In genomic region chr14:96037891-96038557, GRCh38 we compare ENCODE assay signal across 8 cellular contexts. TPM values are rescaled to one million over a fixed set of nuclear protein-coding genes. Genes with fewer than 3 reads are reported as not detected.
DNase-seq lines count a peak whose midpoint lies in the region; ATAC-seq, FAIRE-seq and TF ChIP-seq lines count a peak whose summit lies in the region.

No MANE protein-coding gene starts in this region.

- H3K27me3 ChIP-seq in astrocyte (ENCODE audit: insufficient read depth, low read length) (no peaks in the 10 kb centered on the region), left lung (peaks cover 0 to 48% of the 10 kb centered on the region in 2 donors), aorta (ENCODE audit: control insufficient read depth in 1 of 2, insufficient read depth in 2 of 2, low read length in 1 of 2) (no peaks in the 10 kb centered on the region)

- no peak for TF ChIP-seq CTCF in astrocyte (IDR thresholded peaks at IDR 0.05; ENCODE audit: insufficient read depth, low read depth, low read length)
- no peak for TF ChIP-seq CTCF in left lung (IDR thresholded peaks at IDR 0.05)

- no peak overlapping the region for H2AFZ ChIP-seq in astrocyte (ENCODE audit: low read depth, low read length)

- H3K36me3 Mint-ChIP-seq in activated naive CD4-positive, alpha-beta T cell treated with anti-CD3 and anti-CD28 coated beads, Interleukin-2, amount 10 ng/mL, durations not matched to agents 7 days and 5 days = no peaks in the 10 kb centered on the region
- peaks cover 2% of the 10 kb centered on the region for H3K36me3 Mint-ChIP-seq in astrocyte (ENCODE audit: low read depth, unreplicated experiment)

- 8 to 13% methylated on average over 7 of the region's 7 CpGs for WGBS in aorta, 2 donors

- intact Hi-C loops in left lung (cut with DNase I) (no loop called here), aorta (cut with DNase I) (loop anchor here in 1 of 2 donors (2.0 kb wide), 1 partner anchor 15 kb away; no protein-coding TSS in a partner anchor)

- H3K4me3 ChIP-seq in astrocyte (ENCODE audit: insufficient read depth, low read depth, low read length) = peak overlapping the region; percentile 66
- H3K4me3 ChIP-seq in left lung = no peak overlapping the region
- no peak overlapping the region for H3K4me3 ChIP-seq in aorta (ENCODE audit: low read length in 2 of 2)

- H3K4me1 Mint-ChIP-seq in activated naive CD4-positive, alpha-beta T cell treated with anti-CD3 and anti-CD28 coated beads, Interleukin-2, amount 10 ng/mL, durations not matched to agents 7 days and 5 days = peaks cover 17% of the 10 kb centered on the region
- H3K4me1 Mint-ChIP-seq in astrocyte (ENCODE audit: low read depth, unreplicated experiment) = peaks cover 2% of the 10 kb centered on the region

- H3K27ac ChIP-seq in astrocyte (ENCODE audit: low read depth, low read length) (no peak overlapping the region), left lung (no peak overlapping the region), aorta (ENCODE audit: low read depth in 1 of 2, low read length in 2 of 2) (peak overlapping the region in 1 of 2 donors; percentile 25)

- H3K4me2 ChIP-seq in astrocyte (ENCODE audit: low read length) = peak overlapping the region; percentile 86

- H3K36me3 ChIP-seq in astrocyte (ENCODE audit: insufficient read depth, low read length) (no peaks in the 10 kb centered on the region), left lung (no peaks in the 10 kb centered on the region), aorta (ENCODE audit: control insufficient read depth in 1 of 2, insufficient read depth in 2 of 2, low read length in 1 of 2) (no peaks in the 10 kb centered on the region)

- ATAC-seq in left lung (peak; percentile 71), aorta (ENCODE audit: low FRiP score) (peak; percentile 73), GM19397 (IDR thresholded peaks at IDR 0.05; ENCODE audit: unreplicated experiment) (no peak)

- no peak for FAIRE-seq in astrocyte (lab: Jason Lieb, UNC)

- H3K4me1 ChIP-seq in astrocyte (ENCODE audit: insufficient read depth, low read length) = peaks cover 18% of the 10 kb centered on the region
- peaks cover 11 to 16% of the 10 kb centered on the region in 2 donors for H3K4me1 ChIP-seq in left lung
- peaks cover 0 to 4% of the 10 kb centered on the region in 2 donors for H3K4me1 ChIP-seq in aorta (ENCODE audit: control insufficient read depth in 1 of 2, insufficient read depth in 2 of 2, low read length in 2 of 2)

- H3K27me3 Mint-ChIP-seq in activated naive CD4-positive, alpha-beta T cell treated with anti-CD3 and anti-CD28 coated beads, Interleukin-2, amount 10 ng/mL, durations not matched to agents 7 days and 5 days = peaks cover 36% of the 10 kb centered on the region
- peaks cover 45% of the 10 kb centered on the region for H3K27me3 Mint-ChIP-seq in astrocyte (ENCODE audit: low read depth, unreplicated experiment)

- H3K9me3 Mint-ChIP-seq in activated naive CD4-positive, alpha-beta T cell treated with anti-CD3 and anti-CD28 coated beads, Interleukin-2, amount 10 ng/mL, durations not matched to agents 7 days and 5 days = no peaks in the 10 kb centered on the region
- peaks cover 2% of the 10 kb centered on the region for H3K9me3 Mint-ChIP-seq in astrocyte (ENCODE audit: unreplicated experiment)

- H3K79me2 ChIP-seq in astrocyte (ENCODE audit: insufficient read depth, low read length) = peaks cover 38% of the 10 kb centered on the region

- CTCF ChIA-PET in activated naive CD4-positive, alpha-beta T cell treated with anti-CD3 and anti-CD28 coated beads, Interleukin-2, amount 10 ng/mL, durations not matched to agents 7 days and 5 days (lab: Charles Lee) = no interaction called here

- DNase-seq in activated naive CD4-positive, alpha-beta T cell treated with anti-CD3 and anti-CD28 coated beads, Interleukin-2, amount 10 ng/mL, durations not matched to agents 7 days and 5 days = no peak
- DNase-seq in activated naive CD4-positive, alpha-beta T cell treated with Interleukin-2 at 50 U/mL for 16 hours = no peak
- DNase-seq in astrocyte (ENCODE audit: low read depth) (no peak), left lung (peak in 1 of 2 donors; percentile 74), aorta (peak; percentile 88 to 89), NCI-H1105 treated with DMSO at 0.1 percent for 48 hours (lab: John Stamatoyannopoulos, UW) (no peak)
- no peak for DNase-seq in stimulated activated CD4-positive, alpha-beta T cell treated with anti-CD3 and anti-CD28 coated beads, Interleukin-15, amount 100 ng/mL, for 24 hours

- H3K9me3 ChIP-seq in astrocyte (ENCODE audit: insufficient read depth, low read depth, low read length) (no peaks in the 10 kb centered on the region), left lung (no peaks in the 10 kb centered on the region), aorta (ENCODE audit: control insufficient read depth, low read length) (no peaks in the 10 kb centered on the region)

- peaks cover 30% of the 10 kb centered on the region for H4K20me1 ChIP-seq in astrocyte (ENCODE audit: insufficient read depth, low read length)

- H3K9ac ChIP-seq in astrocyte (ENCODE audit: low read length) = no peak overlapping the region

- peak overlapping the region; percentile 60 for H3K4me3 Mint-ChIP-seq in activated naive CD4-positive, alpha-beta T cell treated with anti-CD3 and anti-CD28 coated beads, Interleukin-2, amount 10 ng/mL, durations not matched to agents 7 days and 5 days
- peak overlapping the region; percentile 82 for H3K4me3 Mint-ChIP-seq in astrocyte (ENCODE audit: unreplicated experiment)

- no peak overlapping the region for H3K27ac Mint-ChIP-seq in activated naive CD4-positive, alpha-beta T cell treated with anti-CD3 and anti-CD28 coated beads, Interleukin-2, amount 10 ng/mL, durations not matched to agents 7 days and 5 days
- H3K27ac Mint-ChIP-seq in astrocyte (ENCODE audit: unreplicated experiment) = no peak overlapping the region

RNA-seq across cellular contexts. Expression of gene C14orf132, which starts 1.1 kb away (rescaled TPM):
- total RNA-seq in astrocyte = 8.0 and 14.0 TPM in 2 replicates
- 10 to 100 TPM; 23.2 to 87.8 TPM for total RNA-seq in left lung
- total RNA-seq in aorta = 10 to 100 TPM; 38.2 to 39.1 TPM
- 10 to 100 TPM; 10.8 to 14.3 TPM for polyA plus RNA-seq in aorta

Comparison
In these comparisons a context has a peak if more than half of its experiments do, and no peak if none do; other contexts are left out.
1. DNase-seq: peak in aorta (2 of 2); none in activated naive CD4-positive, alpha-beta T cell treated with anti-CD3 and anti-CD28 coated beads, Interleukin-2, amount 10 ng/mL, durations not matched to agents 7 days and 5 days (single experiment), activated naive CD4-positive, alpha-beta T cell treated with Interleukin-2 at 50 U/mL for 16 hours (single experiment), astrocyte (single experiment), stimulated activated CD4-positive, alpha-beta T cell treated with anti-CD3 and anti-CD28 coated beads, Interleukin-15, amount 100 ng/mL, for 24 hours (single experiment) and NCI-H1105 treated with DMSO at 0.1 percent for 48 hours (single experiment).